In the genomic region with DNA sequence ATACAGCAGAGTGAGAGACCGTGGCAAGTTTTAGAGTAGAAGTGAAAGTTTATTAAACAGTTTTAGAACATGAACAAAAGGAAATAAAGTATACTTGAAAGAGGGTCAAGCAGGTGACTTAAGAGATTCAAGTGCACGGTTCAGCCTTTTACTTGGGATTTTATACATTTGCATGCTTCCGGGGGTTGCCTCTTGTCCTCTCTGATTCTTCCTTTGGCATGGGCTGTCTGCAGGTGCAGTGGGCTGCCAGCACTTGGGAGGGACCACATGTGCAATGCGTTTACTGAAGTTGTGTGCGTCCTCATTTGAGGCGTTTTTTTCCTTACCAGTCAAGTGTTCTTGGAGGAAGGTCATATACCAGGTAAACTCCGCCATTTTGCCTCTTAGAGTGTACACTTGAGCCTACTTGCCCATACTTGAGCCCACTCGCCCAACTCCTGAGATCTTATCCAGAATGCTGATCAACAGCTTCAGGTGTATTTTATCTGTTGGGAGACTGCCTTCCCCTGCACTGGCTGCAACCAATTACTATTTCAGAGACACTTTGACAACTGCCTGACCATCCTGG, we compare ENCODE assay signal across 27 cellular contexts.
"Had no signal": no experiment of that assay in that cellular context is flagged by ENCODE, and none has a peak within 500 bp of the region (broad histone marks: within the 10 kb centered on the region; RNA-seq: fewer than 3 reads in every experiment).

No MANE protein-coding gene starts in this region.

- FAIRE-seq: endothelial cell of umbilical vein, kidney had no signal

- H3K4me3 ChIP-seq: coronary artery, esophagus muscularis mucosa, gastroesophageal sphincter, heart left ventricle, hepatocyte, ovary, psoas muscle, sigmoid colon, stomach, tibial artery, upper lobe of left lung, uterus had no signal

- H3K27ac ChIP-seq: coronary artery, esophagus muscularis mucosa, foreskin keratinocyte, gastroesophageal sphincter, heart left ventricle, hepatocyte, ovary, psoas muscle, sigmoid colon, stomach, tibial artery, upper lobe of left lung, uterus had no signal

- H3K36me3 ChIP-seq: esophagus muscularis mucosa, gastroesophageal sphincter, heart left ventricle, ovary, sigmoid colon, stomach, tibial artery, upper lobe of left lung, uterus had no signal

- H3K36me3 Mint-ChIP-seq: naive thymus-derived CD8-positive, alpha-beta T cell; stimulated activated effector memory CD8-positive, alpha-beta T cell treated with anti-CD3 and anti-CD28 coated beads, Interleukin-12 subunit alpha, Interleukin-12 subunit beta, amount 100 ng/mL, for 72 hours had no signal

- H3K4me2 ChIP-seq: hepatocyte had no signal

- DNase-seq: dermis blood vessel endothelial cell; effector memory CD4-positive, alpha-beta T cell; foreskin keratinocyte; heart left ventricle; kidney; naive thymus-derived CD8-positive, alpha-beta T cell; occipital lobe; ovary; posterior cingulate gyrus; psoas muscle; right cardiac atrium; sigmoid colon; stimulated activated CD4-positive, alpha-beta T cell treated with anti-CD3 and anti-CD28 coated beads, Interleukin-2, amount 100 ng/mL, for 24 hours; stimulated activated CD4-positive, alpha-beta T cell treated with anti-CD3 and anti-CD28 coated beads, Interleukin-4, amount 100 ng/mL, for 24 hours; stimulated activated naive CD4-positive, alpha-beta T cell treated with Interleukin-2 at 50 U/mL for 16 hours; stomach; tibial artery; uterus had no signal

- ATAC-seq: foreskin keratinocyte; gastroesophageal sphincter; heart left ventricle; left lobe of liver; naive thymus-derived CD8-positive, alpha-beta T cell; psoas muscle; right cardiac atrium; stimulated activated effector memory CD8-positive, alpha-beta T cell treated with anti-CD3 and anti-CD28 coated beads, Interleukin-12 subunit alpha, Interleukin-12 subunit beta, amount 100 ng/mL, for 72 hours had no signal

- H3K27ac Mint-ChIP-seq: naive thymus-derived CD8-positive, alpha-beta T cell; stimulated activated effector memory CD8-positive, alpha-beta T cell treated with anti-CD3 and anti-CD28 coated beads, Interleukin-12 subunit alpha, Interleukin-12 subunit beta, amount 100 ng/mL, for 72 hours had no signal

- H3K4me1 Mint-ChIP-seq: naive thymus-derived CD8-positive, alpha-beta T cell; stimulated activated effector memory CD8-positive, alpha-beta T cell treated with anti-CD3 and anti-CD28 coated beads, Interleukin-12 subunit alpha, Interleukin-12 subunit beta, amount 100 ng/mL, for 72 hours had no signal

- H3K27me3 ChIP-seq: foreskin keratinocyte, gastroesophageal sphincter, hepatocyte, ovary, sigmoid colon, stomach, tibial artery, upper lobe of left lung, uterus had no signal

- H3K9me3 ChIP-seq: ovary, psoas muscle, sigmoid colon, upper lobe of left lung, uterus had no signal

- H3K4me3 Mint-ChIP-seq: naive thymus-derived CD8-positive, alpha-beta T cell; nephron progenitor cell; stimulated activated effector memory CD8-positive, alpha-beta T cell treated with anti-CD3 and anti-CD28 coated beads, Interleukin-12 subunit alpha, Interleukin-12 subunit beta, amount 100 ng/mL, for 72 hours had no signal

- H2AFZ ChIP-seq: hepatocyte had no signal

- H3K79me2 ChIP-seq: hepatocyte had no signal

- H3K4me1 ChIP-seq: esophagus muscularis mucosa, foreskin keratinocyte, gastroesophageal sphincter, heart left ventricle, psoas muscle, sigmoid colon, stomach, uterus had no signal
